Comparison of ENCODE assay signal across 15 cellular contexts in genomic region chr16:67458121-67458641, GRCh38. TPM values are rescaled to one million over a fixed set of nuclear protein-coding genes. Genes with fewer than 3 reads are reported as not detected.
DNase-seq lines count a peak whose midpoint lies in the region; ATAC-seq and TF ChIP-seq lines count a peak whose summit lies in the region.
"Had no signal": no experiment of that assay in that cellular context is flagged by ENCODE, and none has a peak within 500 bp of the region (broad histone marks: within the 10 kb centered on the region; RNA-seq: fewer than 3 reads in every experiment).

No MANE protein-coding gene starts in this region.

- no peaks in the 10 kb centered on the region for H3K9me3 ChIP-seq in left lung
- no peaks in the 10 kb centered on the region for H3K9me3 ChIP-seq in skeletal muscle tissue (ENCODE audit: control insufficient read depth in 3 of 3, low read length in 3 of 3)

- ATAC-seq in central memory CD8-positive, alpha-beta T cell (replicated peaks; ENCODE audit: extremely low read depth, poor library complexity, severe bottlenecking) = no peak
- ATAC-seq in left lung (no peak), HG03095 (IDR thresholded peaks at IDR 0.05; ENCODE audit: unreplicated experiment) (no peak)

- peak overlapping the region; percentile 71 to 75 for H3K27ac ChIP-seq in left lung
- H3K27ac ChIP-seq in skeletal muscle tissue (ENCODE audit: low read depth, low read length) = peak overlapping the region; percentile 81
- H3K27ac ChIP-seq: SK-N-MC had no signal

- no peak overlapping the region for H3K4me3 Mint-ChIP-seq in central memory CD8-positive, alpha-beta T cell
- H3K4me3 Mint-ChIP-seq in progenitor cell of endocrine pancreas (ENCODE audit: low read depth) = no peak overlapping the region
- H3K4me3 Mint-ChIP-seq: memory B cell had no signal

- TF ChIP-seq CTCF in left lung (IDR thresholded peaks at IDR 0.05) = no peak
- no peak for TF ChIP-seq CTCF in progenitor cell of endocrine pancreas (IDR thresholded peaks at IDR 0.05; ENCODE audit: unreplicated experiment)

- no peaks in the 10 kb centered on the region for H3K27me3 ChIP-seq in left lung
- no peaks in the 10 kb centered on the region for H3K27me3 ChIP-seq in skeletal muscle tissue (ENCODE audit: control insufficient read depth in 3 of 3, insufficient read depth in 3 of 3, low read length in 3 of 3)

- H3K4me3 ChIP-seq in left lung = no peak overlapping the region
- peak overlapping the region in 1 of 3 donors; percentile 22 for H3K4me3 ChIP-seq in skeletal muscle tissue (ENCODE audit: low read length in 3 of 3)
- H3K4me3 ChIP-seq: SK-N-MC, smooth muscle cell had no signal

- peak overlapping the region; percentile 36 to 70 (median 54) for H3K9ac ChIP-seq in skeletal muscle tissue (ENCODE audit: low read depth in 1 of 3, low read length in 3 of 3)

- peak; percentile 48 for DNase-seq in EH (ENCODE audit: low read depth)
- no peak for DNase-seq in central memory CD8-positive, alpha-beta T cell (ENCODE audit: low spot score in 2 of 2)
- DNase-seq in left lung = no peak
- no peak for DNase-seq in activated CD4-positive, alpha-beta T cell treated with anti-CD3 and anti-CD28 coated beads for 48 hours
- no peak for DNase-seq in progenitor cell of endocrine pancreas (ENCODE audit: low spot score, unreplicated experiment)
- DNase-seq in CD1c-positive myeloid dendritic cell (ENCODE audit: extremely low spot score) = no peak
- DNase-seq: hypothalamus; NCI-H2081; NK-92 treated with Interleukin-12 subunit alpha and Interleukin-12 subunit beta, amount 100 ng/mL, for 24 hours had no signal

- H3K4me1 Mint-ChIP-seq in central memory CD8-positive, alpha-beta T cell = peaks cover 41% of the 10 kb centered on the region
- no peaks in the 10 kb centered on the region for H3K4me1 Mint-ChIP-seq in progenitor cell of endocrine pancreas (ENCODE audit: low read depth)

- H3K36me3 Mint-ChIP-seq in central memory CD8-positive, alpha-beta T cell (ENCODE audit: insufficient read depth) = peaks cover 7% of the 10 kb centered on the region
- peaks cover 1% of the 10 kb centered on the region for H3K36me3 Mint-ChIP-seq in progenitor cell of endocrine pancreas (ENCODE audit: insufficient read depth)

- H3K36me3 ChIP-seq in left lung = peaks cover 0 to 41% of the 10 kb centered on the region in 2 donors
- peaks cover 2 to 9% (median 3%) of the 10 kb centered on the region in 3 donors for H3K36me3 ChIP-seq in skeletal muscle tissue (ENCODE audit: control insufficient read depth in 3 of 3, insufficient read depth in 3 of 3, low read length in 3 of 3)

- intact Hi-C loops in left lung (cut with DNase I) = no loop called here

- H3K27ac Mint-ChIP-seq in central memory CD8-positive, alpha-beta T cell (ENCODE audit: low read depth) = peak overlapping the region; percentile 59
- no peak overlapping the region for H3K27ac Mint-ChIP-seq in progenitor cell of endocrine pancreas

- H3K27me3 Mint-ChIP-seq in central memory CD8-positive, alpha-beta T cell = no peaks in the 10 kb centered on the region
- H3K27me3 Mint-ChIP-seq in progenitor cell of endocrine pancreas = no peaks in the 10 kb centered on the region
- H3K27me3 Mint-ChIP-seq: memory B cell had no signal

- H3K9me3 Mint-ChIP-seq in central memory CD8-positive, alpha-beta T cell = no peaks in the 10 kb centered on the region
- no peaks in the 10 kb centered on the region for H3K9me3 Mint-ChIP-seq in progenitor cell of endocrine pancreas (ENCODE audit: low read depth)
- H3K9me3 Mint-ChIP-seq: memory B cell had no signal

- H3K4me1 ChIP-seq in left lung (peaks cover 40 to 78% of the 10 kb centered on the region in 2 donors), skeletal muscle tissue (ENCODE audit: control insufficient read depth in 3 of 3, insufficient read depth in 3 of 3, low read length in 3 of 3) (peaks cover 74 to 84% (median 76%) of the 10 kb centered on the region in 3 donors)

RNA-seq across cellular contexts. Expression of gene ATP6V0D1, which starts 22.8 kb away (rescaled TPM):
- total RNA-seq in left lung (100 to 1,000 TPM; 142 to 185 TPM), skeletal muscle tissue (46.4 TPM), progenitor cell of endocrine pancreas (65.3 and 67.5 TPM in 2 replicates)

RNA-seq across cellular contexts. Expression of gene AGRP, which starts 25.2 kb away (rescaled TPM):
- total RNA-seq in left lung (1 to 10 TPM; 1.5 to 1.9 TPM), skeletal muscle tissue (not detected), progenitor cell of endocrine pancreas (not detected in 2 replicates)
- total RNA-seq: endothelial cell of umbilical vein, smooth muscle cell had no signal

RNA-seq across cellular contexts. Expression of gene HSD11B2, which starts 27.3 kb away (rescaled TPM):
- total RNA-seq in left lung (1 to 10 TPM; 2.5 to 3.9 TPM), skeletal muscle tissue (2.6 TPM), progenitor cell of endocrine pancreas (38.7 and 44.5 TPM in 2 replicates)
- total RNA-seq: endothelial cell of umbilical vein, smooth muscle cell had no signal

RNA-seq across cellular contexts. Expression of gene ZDHHC1, which starts 41.9 kb away (rescaled TPM):
- total RNA-seq in left lung (10 to 100 TPM; 14.4 to 14.7 TPM), skeletal muscle tissue (11.5 TPM), progenitor cell of endocrine pancreas (16.5 and 17.0 TPM in 2 replicates)
